15 cellular contexts compared by ENCODE assay signal in genomic region chr3:141380987-141381386, GRCh38. TPM values are rescaled to one million over a fixed set of nuclear protein-coding genes. Genes with fewer than 3 reads are reported as not detected.
DNase-seq lines count a peak whose midpoint lies in the region; ATAC-seq and TF ChIP-seq lines count a peak whose summit lies in the region.
"Had no signal": no experiment of that assay in that cellular context is flagged by ENCODE, and none has a peak within 500 bp of the region (broad histone marks: within the 10 kb centered on the region; RNA-seq: fewer than 3 reads in every experiment).

No MANE protein-coding gene starts in this region.

- H3K27me3 Mint-ChIP-seq in H9 (ENCODE audit: low read depth): peaks cover 3% of the 10 kb centered on the region

- no peak overlapping the region for H4K5ac ChIP-seq in H9 (ENCODE audit: insufficient read length, low read depth, low read length)

- H3K27ac ChIP-seq in H9 (ENCODE audit: insufficient read length, low read depth, low read length): no peak overlapping the region

- no peak overlapping the region for H3K18ac ChIP-seq in H9 (ENCODE audit: insufficient read length, low read depth, low read length)

- no peaks in the 10 kb centered on the region for H3K9me3 ChIP-seq in H9 (ENCODE audit: control insufficient read depth, low read depth, low read length)

- peak; percentile 49 for DNase-seq in kidney tubule cell (ENCODE audit: low spot score)
- DNase-seq in H9: no peak
- DNase-seq in DMS114 treated with DMSO at 0.1 percent for 48 hours (lab: John Stamatoyannopoulos, UW; ENCODE audit: unreplicated experiment): no peak
- no peak for DNase-seq in hypothalamus (lab: John Stamatoyannopoulos, UW)
- DNase-seq in activated CD8-positive, alpha-beta memory T cell treated with anti-CD3 and anti-CD28 coated beads for 24 hours: no peak
- DNase-seq: activated CD4-positive, alpha-beta T cell treated with anti-CD3 and anti-CD28 coated beads, Interleukin-2, amount 50 U/mL, for 1 hour; amygdala; COR-L47; NCI-H2171; SHP77; stimulated activated CD4-positive, alpha-beta T cell treated with anti-CD3 and anti-CD28 coated beads, Interleukin-1b, Interleukin-23, amount 100 ng/mL, for 48 hours had no signal

- H3K14ac ChIP-seq in H9 (ENCODE audit: insufficient read depth, low read length): no peak overlapping the region

- H2BK12ac ChIP-seq in H9 (ENCODE audit: insufficient read length, low read depth, low read length): no peak overlapping the region

- no peak overlapping the region for H3K56ac ChIP-seq in H9 (ENCODE audit: insufficient read length, low read depth, low read length)

- H3K4ac ChIP-seq in H9 (ENCODE audit: low read depth, low read length): no peak overlapping the region

- H3K4me3 Mint-ChIP-seq in H9: no peak overlapping the region
- H3K4me3 Mint-ChIP-seq: nephron had no signal

- no peaks in the 10 kb centered on the region for H3K79me1 ChIP-seq in H9 (ENCODE audit: insufficient read depth, low read depth, low read length, poor library complexity, severe bottlenecking)

- no peaks in the 10 kb centered on the region for H3K23me2 ChIP-seq in H9 (ENCODE audit: insufficient read length, low read depth, low read length, poor library complexity, severe bottlenecking)

- no peak overlapping the region for H3T11ph ChIP-seq in H9 (ENCODE audit: low read length)

- no peaks in the 10 kb centered on the region for H3K79me2 ChIP-seq in H9 (ENCODE audit: insufficient read depth, low read length)

- H3K27ac Mint-ChIP-seq in H9: no peak overlapping the region

- no peak overlapping the region for H2BK15ac ChIP-seq in H9 (ENCODE audit: low read depth, low read length)

- WGBS in H9 (ENCODE audit: extremely low coverage, insufficient read length, low lambda C conversion rate): no CpG with 5 or more reads among the region's 2 CpGs

- no peak overlapping the region for H4K8ac ChIP-seq in H9 (replicated peaks; ENCODE audit: insufficient read length, low read depth, low read length)

- H2AFZ ChIP-seq in H9 (ENCODE audit: low read length): no peak overlapping the region

- no peak overlapping the region for H2BK5ac ChIP-seq in H9 (ENCODE audit: insufficient read length, low read length)

- no peak overlapping the region for H2BK20ac ChIP-seq in H9 (ENCODE audit: low read depth, low read length, poor library complexity, severe bottlenecking)

- H4K20me1 ChIP-seq in H9 (ENCODE audit: control insufficient read depth, insufficient read depth, insufficient read length): no peaks in the 10 kb centered on the region

- peaks cover 2% of the 10 kb centered on the region; the same call in 1 of the 2 replicates for H3K27me3 ChIP-seq in H9 (ENCODE audit: insufficient read depth, low read length)

- no peaks in the 10 kb centered on the region; a peak in 1 of 7 replicates for H3K36me3 Mint-ChIP-seq in H9 (ENCODE audit: insufficient read depth in 1 of 3, low read depth in 3 of 3)

- peaks cover 20 to 36% of the 10 kb centered on the region in 2 experiments for H3K4me1 Mint-ChIP-seq in H9

- no peak overlapping the region for H3K23ac ChIP-seq in H9 (ENCODE audit: insufficient read length, low read depth, low read length)

- ATAC-seq in GM18868 (IDR thresholded peaks at IDR 0.05; ENCODE audit: unreplicated experiment) (peak; percentile 33), GM21619 (IDR thresholded peaks at IDR 0.05; ENCODE audit: unreplicated experiment) (peak; percentile 30), HG03354 (IDR thresholded peaks at IDR 0.05; ENCODE audit: poor library complexity, severe bottlenecking, unreplicated experiment) (peak; percentile 55)

- no peak for TF ChIP-seq CTCF in H9 (conservative IDR thresholded peaks at IDR 0.05)

- H3K9me3 Mint-ChIP-seq in H9: no peaks in the 10 kb centered on the region
- H3K9me3 Mint-ChIP-seq: nephron had no signal

- H2AK5ac ChIP-seq in H9 (ENCODE audit: insufficient read length, low read length): no peak overlapping the region

- no peak overlapping the region for H3K9ac ChIP-seq in H9 (ENCODE audit: extremely low read depth, insufficient read length, low read length)

- H2BK120ac ChIP-seq in H9 (ENCODE audit: low read depth, low read length, poor library complexity, severe bottlenecking): no peak overlapping the region

- no peak overlapping the region for H3K4me2 ChIP-seq in H9 (ENCODE audit: insufficient read depth, insufficient read length, low read length)

- H3K4me1 ChIP-seq in H9 (ENCODE audit: insufficient read depth, low read length): peaks cover 2% of the 10 kb centered on the region; the same call in 1 of the 2 replicates

- H4K91ac ChIP-seq in H9 (ENCODE audit: insufficient read length, low read depth, low read length): no peak overlapping the region

RNA-seq across cellular contexts. Expression of gene ZBTB38, which starts 12.7 kb away (rescaled TPM):
- total RNA-seq in H9 (2021): 12.7 and 14.6 TPM in 2 replicates
